Comparison of ENCODE assay signal across 2 cellular contexts in genomic region chr2:45128580-45128997, GRCh38.
TF ChIP-seq lines count a peak whose summit lies in the region.

No MANE protein-coding gene starts in this region.

TF ChIP-seq in IMR-90, 13 proteins besides CTCF, POLR2A, EP300 and RAD21:
- TF ChIP-seq MAZ (IDR thresholded peaks at IDR 0.05; ENCODE audit: borderline replicate concordance, low read depth, low read length) (no peak), SMC3 (IDR thresholded peaks at IDR 0.05; ENCODE audit: low read depth, low read length) (no peak), MAFK (IDR thresholded peaks at IDR 0.05; ENCODE audit: low read depth, low read length) (no peak), NFE2L2 (IDR thresholded peaks at IDR 0.05; ENCODE audit: low read depth, low read length) (no peak), MXI1 (IDR thresholded peaks at IDR 0.05; ENCODE audit: borderline replicate concordance, low read depth, low read length) (no peak), CEBPB (IDR thresholded peaks at IDR 0.05; ENCODE audit: low read depth, low read length) (peak; percentile 61; the same call in 1 of the 2 replicates), CHD1 (IDR thresholded peaks at IDR 0.05; ENCODE audit: low read depth, low read length) (no peak), RFX5 (IDR thresholded peaks at IDR 0.05; ENCODE audit: low read depth, low read length) (no peak), BHLHE40 (IDR thresholded peaks at IDR 0.05; ENCODE audit: low read depth, low read length) (no peak), FOS (IDR thresholded peaks at IDR 0.05; ENCODE audit: low read depth, low read length) (0 out of 2 replicates have a peak, but pooled peaks have one; percentile 14)
- TF ChIP-seq, protein P1, sequence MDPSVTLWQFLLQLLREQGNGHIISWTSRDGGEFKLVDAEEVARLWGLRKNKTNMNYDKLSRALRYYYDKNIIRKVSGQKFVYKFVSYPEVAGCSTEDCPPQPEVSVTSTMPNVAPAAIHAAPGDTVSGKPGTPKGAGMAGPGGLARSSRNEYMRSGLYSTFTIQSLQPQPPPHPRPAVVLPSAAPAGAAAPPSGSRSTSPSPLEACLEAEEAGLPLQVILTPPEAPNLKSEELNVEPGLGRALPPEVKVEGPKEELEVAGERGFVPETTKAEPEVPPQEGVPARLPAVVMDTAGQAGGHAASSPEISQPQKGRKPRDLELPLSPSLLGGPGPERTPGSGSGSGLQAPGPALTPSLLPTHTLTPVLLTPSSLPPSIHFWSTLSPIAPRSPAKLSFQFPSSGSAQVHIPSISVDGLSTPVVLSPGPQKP (IDR thresholded peaks at IDR 0.05; ENCODE audit: borderline replicate concordance, low read depth, low read length): no peak

TF ChIP-seq in K562, 482 proteins besides CTCF, POLR2A, EP300 and RAD21:
- no peak for TF ChIP-seq ESRRB (CRISPR knock-in tag; IDR thresholded peaks at IDR 0.05; ENCODE audit: borderline replicate concordance)
- 0 out of 2 replicates have a peak, but pooled peaks have one; percentile 17 for TF ChIP-seq NFIC (IDR thresholded peaks at IDR 0.05)
- TF ChIP-seq NR1H2 (CRISPR knock-in tag; IDR thresholded peaks at IDR 0.05): no peak
